ENCODE assay signal across 18 cellular contexts in genomic region chr12:48946206-48946605, GRCh38. TPM values are rescaled to one million over a fixed set of nuclear protein-coding genes. Genes with fewer than 3 reads are reported as not detected.
DNase-seq lines count a peak whose midpoint lies in the region; ATAC-seq lines count a peak whose summit lies in the region.
"Had no signal": no experiment of that assay in that cellular context is flagged by ENCODE, and none has a peak within 500 bp of the region (broad histone marks: within the 10 kb centered on the region; RNA-seq: fewer than 3 reads in every experiment).

No MANE protein-coding gene starts in this region.

- H2AFZ ChIP-seq in mesenchymal stem cell (ENCODE audit: low read depth, low read length), result no peak overlapping the region

- peaks cover 1% of the 10 kb centered on the region for H3K4me1 ChIP-seq in mesenchymal stem cell (ENCODE audit: control insufficient read depth, insufficient read depth, low read depth, low read length)
- H3K4me1 ChIP-seq: right lobe of liver had no signal

- H3K4ac ChIP-seq in mesenchymal stem cell (ENCODE audit: low read depth in 1 of 2, low read length in 2 of 2), result no peak overlapping the region

- H2BK5ac ChIP-seq in mesenchymal stem cell (ENCODE audit: low read depth, low read length, poor library complexity, severe bottlenecking), result no peak overlapping the region

- no peak overlapping the region for H4K91ac ChIP-seq in mesenchymal stem cell (ENCODE audit: low read length)

- no peak overlapping the region for H3K9ac ChIP-seq in mesenchymal stem cell (ENCODE audit: low read length)

- H3K79me1 ChIP-seq in mesenchymal stem cell (replicated peaks; ENCODE audit: low read length, poor library complexity, severe bottlenecking), result peaks cover 18% of the 10 kb centered on the region

- H3K14ac ChIP-seq in mesenchymal stem cell (ENCODE audit: low read length in 2 of 2), result no peak overlapping the region

- no peak overlapping the region for H4K8ac ChIP-seq in mesenchymal stem cell (ENCODE audit: low read length)

- peaks cover 12 to 33% of the 10 kb centered on the region in 2 experiments for H3K36me3 ChIP-seq in mesenchymal stem cell (ENCODE audit: control insufficient read depth in 1 of 2, insufficient read depth in 2 of 2, low read depth in 1 of 2, low read length in 2 of 2)
- H3K36me3 ChIP-seq: right lobe of liver had no signal

- H2BK15ac ChIP-seq in mesenchymal stem cell (ENCODE audit: low read depth, poor library complexity, severe bottlenecking), result no peak overlapping the region

- H2AK5ac ChIP-seq in mesenchymal stem cell (ENCODE audit: low read length, severe bottlenecking), result no peak overlapping the region

- no peaks in the 10 kb centered on the region for H3K27me3 ChIP-seq in mesenchymal stem cell (ENCODE audit: control insufficient read depth in 1 of 2, insufficient read depth in 1 of 2, low read length in 2 of 2)
- H3K27me3 ChIP-seq: dorsolateral prefrontal cortex, esophagus muscularis mucosa, right lobe of liver had no signal

- no peak overlapping the region for H3K4me2 ChIP-seq in mesenchymal stem cell (ENCODE audit: low read length, poor library complexity, severe bottlenecking)

- intact Hi-C loops in left colon (cut with DNase I, micrococcal nuclease), result no loop called here

- no peak overlapping the region for H2BK12ac ChIP-seq in mesenchymal stem cell (ENCODE audit: low read length in 2 of 2)

- H3K23ac ChIP-seq in mesenchymal stem cell (ENCODE audit: low read length in 2 of 2), result no peak overlapping the region

- H3K4me3 ChIP-seq in mesenchymal stem cell (ENCODE audit: insufficient read depth in 1 of 2, low read depth in 1 of 2, low read length in 2 of 2), result no peak overlapping the region
- H3K4me3 ChIP-seq: dorsolateral prefrontal cortex, esophagus muscularis mucosa, HAP-1, right lobe of liver had no signal

- H3K27ac ChIP-seq in angular gyrus (ENCODE audit: low read depth, low read length) (peak overlapping the region; percentile 31), mesenchymal stem cell (ENCODE audit: low read length, poor library complexity, severe bottlenecking) (no peak overlapping the region)
- H3K27ac ChIP-seq: esophagus muscularis mucosa, right lobe of liver had no signal

- H2BK120ac ChIP-seq in mesenchymal stem cell (ENCODE audit: low read depth, low read length), result no peak overlapping the region

- H3K18ac ChIP-seq in mesenchymal stem cell (ENCODE audit: low read depth in 1 of 2, low read length in 2 of 2), result no peak overlapping the region

- DNase-seq in EH (ENCODE audit: low read depth), result peak; percentile 22
- peak; percentile 71 to 86 for DNase-seq in NCI-H2081 (lab: John Stamatoyannopoulos, UW)
- DNase-seq in left colon, result no peak
- DNase-seq in NCI-H187 treated with DMSO at 0.1 percent for 48 hours (lab: John Stamatoyannopoulos, UW), result no peak
- DNase-seq in SKM-1 treated with dmso at 0.1 percent for 144 hours (lab: John Stamatoyannopoulos, UW; ENCODE audit: unreplicated experiment), result no peak
- no peak for DNase-seq in mesenchymal stem cell
- DNase-seq in activated T-cell treated with anti-CD3 and anti-CD28 coated beads, Interleukin-2, amount 50 U/mL, for 1 hour, result no peak
- DNase-seq: activated naive CD4-positive, alpha-beta T cell treated with Interleukin-2 at 50 U/mL for 16 hours; OCI-M1; right lobe of liver had no signal

- peak; percentile 55 for ATAC-seq in left colon
- ATAC-seq: activated CD4-positive, CD25-positive, alpha-beta regulatory T cell treated with anti-CD3 and anti-CD28 coated beads, Interleukin-2, amount 50 U/mL, for 24 hours; right lobe of liver had no signal

- no peaks in the 10 kb centered on the region for H3K9me3 ChIP-seq in mesenchymal stem cell (ENCODE audit: control insufficient read depth, low read length)
- H3K9me3 ChIP-seq: esophagus muscularis mucosa, HAP-1, right lobe of liver had no signal

RNA-seq across cellular contexts. Expression of gene ARF3, which starts 11.1 kb away (rescaled TPM):
- 100 to 1,000 TPM; 271 to 304 TPM for total RNA-seq in left colon
- 112 TPM for polyA plus RNA-seq in mesenchymal stem cell (2013, experiment 1 of 2)
- polyA plus RNA-seq in mesenchymal stem cell (2013, experiment 2 of 2), result 114 TPM

RNA-seq across cellular contexts. Expression of gene FKBP11, which starts 20.9 kb away (rescaled TPM):
- 10 to 100 TPM; 21.3 to 26.9 TPM for total RNA-seq in left colon
- 131 TPM for polyA plus RNA-seq in mesenchymal stem cell (2013, experiment 1 of 2)
- polyA plus RNA-seq in mesenchymal stem cell (2013, experiment 2 of 2), result 138 TPM

RNA-seq across cellular contexts. Expression of gene WNT10B, which starts 25.3 kb away (rescaled TPM):
- under 1 TPM; 0.15 to 0.61 TPM for total RNA-seq in left colon
- 0.11 TPM for polyA plus RNA-seq in mesenchymal stem cell (2013, experiment 1 of 2)
- 0.04 TPM for polyA plus RNA-seq in mesenchymal stem cell (2013, experiment 2 of 2)

RNA-seq across cellular contexts. Expression of gene WNT1, which starts 31.9 kb away (rescaled TPM):
- total RNA-seq in left colon, result not detected
- polyA plus RNA-seq in mesenchymal stem cell (2013, experiment 1 of 2), result not detected
- not detected for polyA plus RNA-seq in mesenchymal stem cell (2013, experiment 2 of 2)
- total RNA-seq: esophagus muscularis mucosa, M059J, NCI-H460, right lobe of liver, SK-MEL-5 had no signal

RNA-seq across cellular contexts. Expression of gene DDN, which starts 53.0 kb away (rescaled TPM):
- under 1 TPM in 1 of 2 donors, not detected in 1; 0.06 TPM for total RNA-seq in left colon
- polyA plus RNA-seq in mesenchymal stem cell (2013, experiment 1 of 2), result 0.17 TPM
- polyA plus RNA-seq in mesenchymal stem cell (2013, experiment 2 of 2), result 0.19 TPM
- total RNA-seq: M059J had no signal

Comparison
In these comparisons a context has a peak if more than half of its experiments do, and no peak if none do; other contexts are left out.
1. DNase-seq: peak in EH (single experiment) and NCI-H2081 (2 of 2); none in left colon (0 of 2), NCI-H187 treated with DMSO at 0.1 percent for 48 hours (single experiment), SKM-1 treated with dmso at 0.1 percent for 144 hours (single experiment), mesenchymal stem cell (single experiment) and activated T-cell treated with anti-CD3 and anti-CD28 coated beads, Interleukin-2, amount 50 U/mL, for 1 hour (single experiment).